25 cellular contexts compared by ENCODE assay signal in the genomic region with DNA sequence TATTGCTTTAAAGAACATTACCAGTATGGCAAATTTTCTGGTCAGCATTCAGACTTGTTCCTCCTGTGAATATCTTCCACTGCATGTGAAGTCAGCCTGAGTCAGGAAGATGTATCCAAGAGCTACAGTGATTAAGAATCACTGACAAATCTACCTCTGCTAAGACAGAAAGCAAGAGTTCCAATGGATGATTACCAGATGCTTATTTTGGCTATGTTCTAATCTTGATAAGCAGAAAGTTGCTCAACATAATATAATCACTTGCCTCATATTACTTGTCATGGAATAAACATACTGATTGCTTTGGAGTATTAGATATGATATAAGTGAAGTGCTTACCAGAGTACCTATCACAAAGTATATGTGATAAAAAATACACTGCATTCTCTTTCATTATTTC.
DNase-seq lines count a peak whose midpoint lies in the region; ATAC-seq, FAIRE-seq and TF ChIP-seq lines count a peak whose summit lies in the region.
"Had no signal": no experiment of that assay in that cellular context is flagged by ENCODE, and none has a peak within 500 bp of the region (broad histone marks: within the 10 kb centered on the region; RNA-seq: fewer than 3 reads in every experiment).

No MANE protein-coding gene starts in this region.

- no peak overlapping the region for H3K9ac ChIP-seq in endothelial cell of umbilical vein (replicated peaks; ENCODE audit: extremely low read depth, insufficient read depth, low read length)

- no peaks in the 10 kb centered on the region for H3K4me1 Mint-ChIP-seq in activated naive CD4-positive, alpha-beta T cell treated with anti-CD3 and anti-CD28 coated beads for 36 hours (ENCODE audit: low read depth)
- H3K4me1 Mint-ChIP-seq: activated naive CD8-positive, alpha-beta T cell treated with anti-CD3 and anti-CD28 coated beads, Interleukin-2, amount 10 ng/mL, durations not matched to agents 7 days and 5 days; CD8-positive, alpha-beta memory T cell; neural crest cell; stimulated activated effector memory CD8-positive, alpha-beta T cell treated with anti-CD3 and anti-CD28 coated beads, Interleukin-12 subunit alpha, Interleukin-12 subunit beta, amount 100 ng/mL, for 72 hours had no signal

- H3K4me1 ChIP-seq in endothelial cell of umbilical vein (ENCODE audit: control insufficient read depth, extremely low read depth, insufficient read depth, low read length): no peaks in the 10 kb centered on the region
- H3K4me1 ChIP-seq: gastrocnemius medialis, left lung had no signal

- no peaks in the 10 kb centered on the region for H3K36me3 ChIP-seq in endothelial cell of umbilical vein (ENCODE audit: control insufficient read depth in 2 of 2, extremely low read depth in 1 of 2, insufficient read depth in 2 of 2, low read length in 2 of 2)
- H3K36me3 ChIP-seq: gastrocnemius medialis, left lung had no signal

- H3K4me3 ChIP-seq in endothelial cell of umbilical vein (replicated peaks in 1 of 3; ENCODE audit: insufficient read depth in 1 of 3, low read depth in 1 of 3, low read length in 3 of 3): no peak overlapping the region
- H3K4me3 ChIP-seq: gastrocnemius medialis, left lung had no signal

- H3K27me3 Mint-ChIP-seq in activated naive CD4-positive, alpha-beta T cell treated with anti-CD3 and anti-CD28 coated beads for 36 hours (ENCODE audit: low read depth): peaks cover 3% of the 10 kb centered on the region
- H3K27me3 Mint-ChIP-seq: activated naive CD8-positive, alpha-beta T cell treated with anti-CD3 and anti-CD28 coated beads, Interleukin-2, amount 10 ng/mL, durations not matched to agents 7 days and 5 days; CD8-positive, alpha-beta memory T cell had no signal

- no peak for TF ChIP-seq POLR2A in endothelial cell of umbilical vein (IDR thresholded peaks at IDR 0.05; ENCODE audit: low read depth, low read length)

- BruUV-seq in endothelial cell of umbilical vein (replicated peaks; lab: Mats Ljungman, UMichigan): no TSS peak

- no peaks in the 10 kb centered on the region for H3K27me3 ChIP-seq in endothelial cell of umbilical vein (ENCODE audit: control insufficient read depth in 2 of 2, insufficient read depth in 2 of 2, low read length in 2 of 2)
- H3K27me3 ChIP-seq: gastrocnemius medialis, left lung had no signal

- ATAC-seq in GM21528 (IDR thresholded peaks at IDR 0.05; ENCODE audit: low FRiP score, unreplicated experiment): no peak
- ATAC-seq: gastrocnemius medialis; left lung; Right ventricle myocardium inferior; stimulated activated effector memory CD8-positive, alpha-beta T cell treated with anti-CD3 and anti-CD28 coated beads, Interleukin-12 subunit alpha, Interleukin-12 subunit beta, amount 100 ng/mL, for 72 hours had no signal

- no peak overlapping the region for H3K4me2 ChIP-seq in endothelial cell of umbilical vein (ENCODE audit: insufficient read depth, low read length)

- no peaks in the 10 kb centered on the region for H3K9me1 ChIP-seq in endothelial cell of umbilical vein (replicated peaks; ENCODE audit: control insufficient read depth, extremely low read depth, insufficient read depth, low read length)

- H3K9me3 ChIP-seq in endothelial cell of umbilical vein (replicated peaks; ENCODE audit: control insufficient read depth, insufficient read depth, low read length): no peaks in the 10 kb centered on the region

- H3K4me3 Mint-ChIP-seq in activated naive CD4-positive, alpha-beta T cell treated with anti-CD3 and anti-CD28 coated beads for 36 hours: no peak overlapping the region
- H3K4me3 Mint-ChIP-seq: activated naive CD8-positive, alpha-beta T cell treated with anti-CD3 and anti-CD28 coated beads, Interleukin-2, amount 10 ng/mL, durations not matched to agents 7 days and 5 days; CD8-positive, alpha-beta memory T cell; neural crest cell; stimulated activated effector memory CD8-positive, alpha-beta T cell treated with anti-CD3 and anti-CD28 coated beads, Interleukin-12 subunit alpha, Interleukin-12 subunit beta, amount 100 ng/mL, for 72 hours had no signal

- no peak overlapping the region for H2AFZ ChIP-seq in endothelial cell of umbilical vein (ENCODE audit: low read depth, low read length)

- H3K79me2 ChIP-seq in endothelial cell of umbilical vein (ENCODE audit: control insufficient read depth, insufficient read depth, low read length): no peaks in the 10 kb centered on the region

- intact Hi-C loops in endothelial cell of umbilical vein (cut with micrococcal nuclease): no loop called here
- intact Hi-C loops in activated naive CD4-positive, alpha-beta T cell treated with anti-CD3 and anti-CD28 coated beads for 36 hours (cut with micrococcal nuclease): no loop called here

- no peak overlapping the region for H3K27ac ChIP-seq in endothelial cell of umbilical vein (ENCODE audit: insufficient read depth, low read depth, low read length)
- H3K27ac ChIP-seq: gastrocnemius medialis, left lung, VCaP had no signal

- DNase-seq in AG08396 (ENCODE audit: low spot score): peak; percentile 11
- peak; percentile 66 for DNase-seq in NCI-H226
- DNase-seq in endothelial cell of umbilical vein (ENCODE audit: low read depth, low spot score): peak; percentile 18
- DNase-seq in kidney glomerular epithelial cell (lab: John Stamatoyannopoulos, UW): peak; percentile 69
- no peak for DNase-seq in activated T-cell treated with anti-CD3 and anti-CD28 coated beads, Interleukin-2, amount 50 U/mL, for 1 hour
- no peak for DNase-seq in ecto neural progenitor cell (ENCODE audit: low spot score)
- DNase-seq in activated naive CD4-positive, alpha-beta T cell treated with anti-CD3 and anti-CD28 coated beads for 36 hours: no peak
- DNase-seq: ACHN; activated CD4-positive, alpha-beta T cell treated with anti-CD3 and anti-CD28 coated beads, Interleukin-2, amount 50 U/mL, for 48 hours; activated naive CD8-positive, alpha-beta T cell treated with anti-CD3 and anti-CD28 coated beads, Interleukin-2, amount 10 ng/mL, durations not matched to agents 7 days and 5 days; activated T-cell treated with anti-CD3 and anti-CD28 coated beads, Interleukin-2, amount 50 U/mL, for 48 hours; caudate nucleus; CD8-positive, alpha-beta memory T cell; effector CD8-positive, alpha-beta T cell; gastrocnemius medialis; left lung; NCI-H2081; NCI-H524; T-helper 1 cell had no signal

- FAIRE-seq in endothelial cell of umbilical vein (lab: Jason Lieb, UNC): no peak
- FAIRE-seq: H1 had no signal

- no peaks in the 10 kb centered on the region for H4K20me1 ChIP-seq in endothelial cell of umbilical vein (replicated peaks; ENCODE audit: control insufficient read depth, extremely low read depth, insufficient read depth, low read length)

- TF ChIP-seq CTCF in endothelial cell of umbilical vein (IDR thresholded peaks at IDR 0.05; ENCODE audit: extremely low read depth in 1 of 2, insufficient read depth in 1 of 2, low read depth in 1 of 2, low read length in 2 of 2): no peak

- H3K9me3 Mint-ChIP-seq in activated naive CD4-positive, alpha-beta T cell treated with anti-CD3 and anti-CD28 coated beads for 36 hours: peaks cover 1% of the 10 kb centered on the region

- POLR2A ChIA-PET in endothelial cell of umbilical vein (lab: Charles Lee): no interaction called here

- CTCF ChIA-PET in endothelial cell of umbilical vein (lab: Charles Lee): no interaction called here
- CTCF ChIA-PET in activated naive CD4-positive, alpha-beta T cell treated with anti-CD3 and anti-CD28 coated beads for 36 hours (lab: Charles Lee): no interaction called here

- H3K36me3 Mint-ChIP-seq in activated naive CD4-positive, alpha-beta T cell treated with anti-CD3 and anti-CD28 coated beads for 36 hours (ENCODE audit: low read depth): no peaks in the 10 kb centered on the region
- H3K36me3 Mint-ChIP-seq: activated naive CD8-positive, alpha-beta T cell treated with anti-CD3 and anti-CD28 coated beads, Interleukin-2, amount 10 ng/mL, durations not matched to agents 7 days and 5 days; CD8-positive, alpha-beta memory T cell; stimulated activated effector memory CD8-positive, alpha-beta T cell treated with anti-CD3 and anti-CD28 coated beads, Interleukin-12 subunit alpha, Interleukin-12 subunit beta, amount 100 ng/mL, for 72 hours had no signal

- dilution Hi-C loops in endothelial cell of umbilical vein (cut with MboI; ENCODE audit: extremely low pct_ligation_motif_present, low sequenced_read_pairs): no loop called here

- no peak overlapping the region for H3K27ac Mint-ChIP-seq in activated naive CD4-positive, alpha-beta T cell treated with anti-CD3 and anti-CD28 coated beads for 36 hours
- H3K27ac Mint-ChIP-seq: activated naive CD8-positive, alpha-beta T cell treated with anti-CD3 and anti-CD28 coated beads, Interleukin-2, amount 10 ng/mL, durations not matched to agents 7 days and 5 days; CD8-positive, alpha-beta memory T cell; stimulated activated effector memory CD8-positive, alpha-beta T cell treated with anti-CD3 and anti-CD28 coated beads, Interleukin-12 subunit alpha, Interleukin-12 subunit beta, amount 100 ng/mL, for 72 hours had no signal

TF ChIP-seq in endothelial cell of umbilical vein, 7 proteins besides CTCF, POLR2A, EP300 and RAD21:
- TF ChIP-seq, protein P1, sequence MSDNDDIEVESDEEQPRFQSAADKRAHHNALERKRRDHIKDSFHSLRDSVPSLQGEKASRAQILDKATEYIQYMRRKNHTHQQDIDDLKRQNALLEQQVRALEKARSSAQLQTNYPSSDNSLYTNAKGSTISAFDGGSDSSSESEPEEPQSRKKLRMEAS (IDR thresholded peaks at IDR 0.05; ENCODE audit: insufficient read depth, insufficient read length): no peak
- no peak for TF ChIP-seq POLR2AphosphoS5 (IDR thresholded peaks at IDR 0.05; ENCODE audit: insufficient read depth, low read depth, low read length)
- no peak for TF ChIP-seq MYC (IDR thresholded peaks at IDR 0.05; ENCODE audit: low read depth, low read length)
- TF ChIP-seq JUN (IDR thresholded peaks at IDR 0.05; ENCODE audit: borderline replicate concordance, insufficient read depth, insufficient read length, low read depth): no peak
- no peak for TF ChIP-seq EZH2 (IDR thresholded peaks at IDR 0.05; ENCODE audit: borderline replicate concordance, low read depth, low read length, severe bottlenecking)
- no peak for TF ChIP-seq GATA2 (IDR thresholded peaks at IDR 0.05; ENCODE audit: insufficient read depth, insufficient read length, low read depth, low read length)
- no peak for TF ChIP-seq FOS (IDR thresholded peaks at IDR 0.05; ENCODE audit: borderline replicate concordance, insufficient read depth, low read length)

Comparison
In these comparisons a context has a peak if more than half of its experiments do, and no peak if none do; other contexts are left out.
1. DNase-seq: peak in AG08396 (single experiment), NCI-H226 (single experiment), endothelial cell of umbilical vein (single experiment) and kidney glomerular epithelial cell (single experiment); none in activated T-cell treated with anti-CD3 and anti-CD28 coated beads, Interleukin-2, amount 50 U/mL, for 1 hour (single experiment), ecto neural progenitor cell (single experiment) and activated naive CD4-positive, alpha-beta T cell treated with anti-CD3 and anti-CD28 coated beads for 36 hours (single experiment).